In genomic region chr22:25039754-25040153, GRCh38 we compare ENCODE assay signal across 24 cellular contexts.
DNase-seq lines count a peak whose midpoint lies in the region; FAIRE-seq and TF ChIP-seq lines count a peak whose summit lies in the region.
"Had no signal": no experiment of that assay in that cellular context is flagged by ENCODE, and none has a peak within 500 bp of the region (broad histone marks: within the 10 kb centered on the region; RNA-seq: fewer than 3 reads in every experiment).

No MANE protein-coding gene starts in this region.

- CTCF ChIA-PET in RWPE1 (lab: Yijun Ruan, JAX): no interaction called here

- H3K27ac ChIP-seq in RWPE1: peak overlapping the region; percentile 10; the same call in 1 of the 2 replicates
- peak overlapping the region; percentile 4 to 57 for H3K27ac ChIP-seq in liver (ENCODE audit: low read depth in 1 of 2, low read length in 2 of 2)
- H3K27ac ChIP-seq: 22Rv1, C4-2B, GM23248, PC-9 had no signal

- no peak for TF ChIP-seq CTCF in RWPE1 (conservative IDR thresholded peaks at IDR 0.05; ENCODE audit: low read depth)
- no peak for TF ChIP-seq CTCF in liver (IDR thresholded peaks at IDR 0.05; ENCODE audit: low read depth, low read length, missing input control)

- WGBS in liver: 89% methylated on average over 14 of the region's 14 CpGs

- FAIRE-seq in GM19239 (lab: Jason Lieb, UNC): no peak
- FAIRE-seq: K562 had no signal

- H3K27me3 ChIP-seq in liver (ENCODE audit: control insufficient read depth in 4 of 4, insufficient read depth in 4 of 4, low read length in 3 of 4): no peaks in the 10 kb centered on the region

- no peaks in the 10 kb centered on the region for H3K9me3 ChIP-seq in liver (ENCODE audit: control insufficient read depth in 4 of 4, low read length in 3 of 4)

- no peak overlapping the region for H3K9ac ChIP-seq in liver (ENCODE audit: low read depth in 1 of 2, low read length in 2 of 2)
- H3K9ac ChIP-seq: GM23248 had no signal

- no peak for TF ChIP-seq RAD21 in liver (IDR thresholded peaks at IDR 0.05)

- H3K4me1 ChIP-seq in liver (ENCODE audit: control insufficient read depth in 4 of 4, insufficient read depth in 4 of 4, low read length in 3 of 4): peaks cover 8 to 23% (median 17%) of the 10 kb centered on the region in 4 donors

- H3K36me3 ChIP-seq in liver (ENCODE audit: control insufficient read depth in 4 of 4, insufficient read depth in 3 of 4, low read depth in 1 of 4, low read length in 3 of 4): no peaks in the 10 kb centered on the region

- peak; percentile 89 for DNase-seq in COLO668 (lab: John Stamatoyannopoulos, UW; ENCODE audit: unreplicated experiment)
- peak; percentile 90 for DNase-seq in NCI-H524 treated with DMSO at 0.1 percent for 48 hours (lab: John Stamatoyannopoulos, UW)
- DNase-seq in RWPE1 (ENCODE audit: low spot score): no peak
- DNase-seq in activated T-cell treated with anti-CD3 and anti-CD28 coated beads, Interleukin-2, amount 50 U/mL, for 48 hours: no peak
- no peak for DNase-seq in GM19239 (ENCODE audit: insufficient read length, low spot score)
- no peak for DNase-seq in activated naive CD4-positive, alpha-beta T cell (lab: John Stamatoyannopoulos, UW)
- DNase-seq: CD8-positive, alpha-beta T cell; DMS153; GM23248; H7; Kasumi-1; MV-4-11; NCI-H1105; NCI-H1436 treated with DMSO at 0.1 percent for 48 hours; NCI-H187 treated with DMSO at 0.1 percent for 48 hours; NCI-H446; NCI-H748 treated with DMSO at 0.1 percent for 48 hours; NK-92 treated with Interleukin-12 subunit alpha and Interleukin-12 subunit beta, amount 100 ng/mL, for 24 hours; PC-9; Right ventricle myocardium superior had no signal

- H3K4me3 ChIP-seq in liver (ENCODE audit: low read depth in 1 of 3, low read length in 3 of 3): no peak overlapping the region
- H3K4me3 ChIP-seq: GM23248, K562, PC-9 had no signal

- POLR2A ChIA-PET in RWPE1 (lab: Yijun Ruan, JAX; ENCODE audit: low non-redundant PET): no interaction called here

TF ChIP-seq in liver, 16 proteins besides CTCF, POLR2A, EP300 and RAD21:
- TF ChIP-seq EGR1 (IDR thresholded peaks at IDR 0.05; ENCODE audit: low read depth in 2 of 2) (no peak), FOXA2 (IDR thresholded peaks at IDR 0.05) (no peak), YY1 (IDR thresholded peaks at IDR 0.05) (no peak), JUND (IDR thresholded peaks at IDR 0.05) (no peak), SP1 (IDR thresholded peaks at IDR 0.05) (no peak), HNF4A (conservative IDR thresholded peaks at IDR 0.05) (no peak), HNF4G (IDR thresholded peaks at IDR 0.05) (no peak), TAF1 (conservative IDR thresholded peaks at IDR 0.05) (no peak)
- TF ChIP-seq, protein P1, sequence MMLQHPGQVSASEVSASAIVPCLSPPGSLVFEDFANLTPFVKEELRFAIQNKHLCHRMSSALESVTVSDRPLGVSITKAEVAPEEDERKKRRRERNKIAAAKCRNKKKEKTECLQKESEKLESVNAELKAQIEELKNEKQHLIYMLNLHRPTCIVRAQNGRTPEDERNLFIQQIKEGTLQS (IDR thresholded peaks at IDR 0.05): no peak
- TF ChIP-seq, protein P2, sequence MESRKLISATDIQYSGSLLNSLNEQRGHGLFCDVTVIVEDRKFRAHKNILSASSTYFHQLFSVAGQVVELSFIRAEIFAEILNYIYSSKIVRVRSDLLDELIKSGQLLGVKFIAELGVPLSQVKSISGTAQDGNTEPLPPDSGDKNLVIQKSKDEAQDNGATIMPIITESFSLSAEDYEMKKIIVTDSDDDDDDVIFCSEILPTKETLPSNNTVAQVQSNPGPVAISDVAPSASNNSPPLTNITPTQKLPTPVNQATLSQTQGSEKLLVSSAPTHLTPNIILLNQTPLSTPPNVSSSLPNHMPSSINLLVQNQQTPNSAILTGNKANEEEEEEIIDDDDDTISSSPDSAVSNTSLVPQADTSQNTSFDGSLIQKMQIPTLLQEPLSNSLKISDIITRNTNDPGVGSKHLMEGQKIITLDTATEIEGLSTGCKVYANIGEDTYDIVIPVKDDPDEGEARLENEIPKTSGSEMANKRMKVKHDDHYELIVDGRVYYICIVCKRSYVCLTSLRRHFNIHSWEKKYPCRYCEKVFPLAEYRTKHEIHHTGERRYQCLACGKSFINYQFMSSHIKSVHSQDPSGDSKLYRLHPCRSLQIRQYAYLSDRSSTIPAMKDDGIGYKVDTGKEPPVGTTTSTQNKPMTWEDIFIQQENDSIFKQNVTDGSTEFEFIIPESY (IDR thresholded peaks at IDR 0.05): no peak
- TF ChIP-seq, protein P3, sequence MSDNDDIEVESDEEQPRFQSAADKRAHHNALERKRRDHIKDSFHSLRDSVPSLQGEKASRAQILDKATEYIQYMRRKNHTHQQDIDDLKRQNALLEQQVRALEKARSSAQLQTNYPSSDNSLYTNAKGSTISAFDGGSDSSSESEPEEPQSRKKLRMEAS (IDR thresholded peaks at IDR 0.05): no peak

Comparison
In these comparisons a context has a peak if more than half of its experiments do, and no peak if none do; other contexts are left out.
1. DNase-seq: peak in COLO668 (single experiment) and NCI-H524 treated with DMSO at 0.1 percent for 48 hours (single experiment); none in RWPE1 (single experiment), activated T-cell treated with anti-CD3 and anti-CD28 coated beads, Interleukin-2, amount 50 U/mL, for 48 hours (0 of 2), GM19239 (single experiment) and activated naive CD4-positive, alpha-beta T cell (0 of 4).